In the genomic region with DNA sequence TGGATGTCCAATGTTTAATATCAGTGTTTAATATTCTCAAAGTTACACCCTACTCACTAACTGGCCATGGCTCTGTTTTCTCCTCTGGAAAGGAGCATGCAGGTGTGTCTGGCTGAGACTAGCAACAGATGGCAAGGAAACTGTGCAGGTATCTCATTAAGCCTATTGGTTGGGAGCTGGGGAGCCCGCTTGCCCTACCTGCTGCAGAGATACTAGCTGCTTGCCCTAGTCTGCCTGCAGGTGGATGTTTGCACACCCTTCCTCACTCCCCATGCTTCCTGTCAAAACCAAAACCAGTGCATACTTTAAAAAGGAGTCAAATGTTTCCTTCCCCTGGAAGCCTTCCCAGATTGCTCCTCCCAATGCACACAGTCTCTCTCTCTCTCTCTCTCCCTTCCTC, we compare ENCODE assay signal across 14 cellular contexts.
DNase-seq lines count a peak whose midpoint lies in the region; ATAC-seq and TF ChIP-seq lines count a peak whose summit lies in the region.
"Had no signal": no experiment of that assay in that cellular context is flagged by ENCODE, and none has a peak within 500 bp of the region (broad histone marks: within the 10 kb centered on the region; RNA-seq: fewer than 3 reads in every experiment).

No MANE protein-coding gene starts in this region.

- TF ChIP-seq CTCF in PC-3 (conservative IDR thresholded peaks at IDR 0.05; ENCODE audit: low read depth, low read length), result no peak
- no peak for TF ChIP-seq CTCF in mucosa of descending colon (IDR thresholded peaks at IDR 0.05)

- H3K9me3 ChIP-seq in PC-3 (ENCODE audit: low read length) (no peaks in the 10 kb centered on the region), mucosa of descending colon (no peaks in the 10 kb centered on the region)

- no peak overlapping the region for H3K4me2 ChIP-seq in PC-3 (ENCODE audit: low read length)

- H3K9me2 ChIP-seq in PC-3 (replicated peaks; ENCODE audit: low read length), result no peaks in the 10 kb centered on the region

- no peaks in the 10 kb centered on the region for H3K27me3 ChIP-seq in PC-3 (ENCODE audit: low read length)

- no peak overlapping the region for H3K27ac ChIP-seq in PC-3 (ENCODE audit: low read length)

- DNase-seq in HT1080 (ENCODE audit: low read depth), result peak; percentile 11
- DNase-seq in NCI-H2171 (lab: John Stamatoyannopoulos, UW), result peak; percentile 38
- DNase-seq in PC-3, result no peak
- DNase-seq in mucosa of descending colon, result no peak
- no peak for DNase-seq in NCI-H2227 (lab: John Stamatoyannopoulos, UW; ENCODE audit: unreplicated experiment)
- DNase-seq: C1 segment of cervical spinal cord; Calu3; CD4-positive, alpha-beta T cell; DMS 273 treated with DMSO at 0.1 percent for 48 hours; GOT3; H9 had no signal

- no TSS peak for BruUV-seq in PC-3 (replicated peaks; lab: Mats Ljungman, UMichigan)

- no peak overlapping the region for H3K9ac ChIP-seq in PC-3 (ENCODE audit: low read length)

- H3K4me1 ChIP-seq in PC-3 (ENCODE audit: insufficient read depth, low read length) (no peaks in the 10 kb centered on the region), mucosa of descending colon (ENCODE audit: low read depth) (no peaks in the 10 kb centered on the region)

- no peaks in the 10 kb centered on the region for H3K79me2 ChIP-seq in PC-3 (ENCODE audit: low read length)

- no peak overlapping the region for H2AFZ ChIP-seq in PC-3 (ENCODE audit: low read length)

- no peak overlapping the region for H3K4me3 ChIP-seq in PC-3 (ENCODE audit: low read length)
- H3K4me3 ChIP-seq in mucosa of descending colon, result no peak overlapping the region
- H3K4me3 ChIP-seq: GM12878 had no signal

- CTCF ChIA-PET in PC-3 (lab: Charles Lee), result no interaction called here

- no peaks in the 10 kb centered on the region for H4K20me1 ChIP-seq in PC-3 (ENCODE audit: low read length)

- H3F3A ChIP-seq in PC-3 (ENCODE audit: low read length, unreplicated experiment), result no peaks in the 10 kb centered on the region

- intact Hi-C loops in PC-3 (cut with micrococcal nuclease) (no loop called here), mucosa of descending colon (cut with DNase I, micrococcal nuclease) (no loop called here)

- ATAC-seq in PC-3 (peak; percentile 56; the same call in 1 of the 2 replicates), mucosa of descending colon (peak; percentile 28), HG03521 (IDR thresholded peaks at IDR 0.05; ENCODE audit: unreplicated experiment) (no peak), HG02798 (IDR thresholded peaks at IDR 0.05; ENCODE audit: poor library complexity, unreplicated experiment) (no peak)
- ATAC-seq: GM12878 had no signal

- H3K36me3 ChIP-seq in PC-3 (ENCODE audit: low read depth, low read length) (no peaks in the 10 kb centered on the region), mucosa of descending colon (ENCODE audit: low read depth) (no peaks in the 10 kb centered on the region)

- POLR2A ChIA-PET in PC-3 (lab: Charles Lee; ENCODE audit: unreplicated experiment), result no interaction called here

Comparison
In these comparisons a context has a peak if more than half of its experiments do, and no peak if none do; other contexts are left out.
1. DNase-seq: peak in HT1080 (single experiment) and NCI-H2171 (single experiment); none in PC-3 (single experiment), mucosa of descending colon (0 of 3) and NCI-H2227 (single experiment).
2. ATAC-seq: peak in PC-3 (single experiment) and mucosa of descending colon (single experiment); none in HG03521 (single experiment) and HG02798 (single experiment).